10 cellular contexts compared by ENCODE assay signal in genomic region chr16:11556945-11557720, GRCh38. TPM values are rescaled to one million over a fixed set of nuclear protein-coding genes. Genes with fewer than 3 reads are reported as not detected.
DNase-seq lines count a peak whose midpoint lies in the region; FAIRE-seq and TF ChIP-seq lines count a peak whose summit lies in the region.
"Had no signal": no experiment of that assay in that cellular context is flagged by ENCODE, and none has a peak within 500 bp of the region (broad histone marks: within the 10 kb centered on the region; RNA-seq: fewer than 3 reads in every experiment).

No MANE protein-coding gene starts in this region.

- H3K4me1 Mint-ChIP-seq in Calu3 (ENCODE audit: low read depth, unreplicated experiment) (peaks cover 14% of the 10 kb centered on the region), brain (peaks cover 54% of the 10 kb centered on the region)

- no peak overlapping the region for H3K4me3 ChIP-seq in neutrophil (ENCODE audit: low read depth in 1 of 2, low read length in 1 of 2)
- no peak overlapping the region for H3K4me3 ChIP-seq in H7 (ENCODE audit: insufficient read depth, low read depth, low read length)
- H3K4me3 ChIP-seq: GM23248 had no signal

- H3K36me3 ChIP-seq in neutrophil, result peaks cover 98% of the 10 kb centered on the region
- peaks cover 11% of the 10 kb centered on the region for H3K36me3 ChIP-seq in H7 (replicated peaks; ENCODE audit: control insufficient read depth, insufficient read depth, low read length)

- peak overlapping the region; percentile 70 for H3K27ac ChIP-seq in neutrophil
- H3K27ac ChIP-seq: GM23248 had no signal

- no peaks in the 10 kb centered on the region for H3K9me3 ChIP-seq in neutrophil

- peaks cover 39 to 84% of the 10 kb centered on the region in 2 experiments for H3K4me1 ChIP-seq in neutrophil (ENCODE audit: control insufficient read depth in 1 of 2, insufficient read depth in 1 of 2, low read depth in 1 of 2, low read length in 1 of 2)

- H3K27ac Mint-ChIP-seq in Calu3 (ENCODE audit: unreplicated experiment) (peak overlapping the region; percentile 4), brain (peak overlapping the region; percentile 93 to 98 (median 98))

- intact Hi-C loops in Calu3 (cut with micrococcal nuclease; ENCODE audit: unreplicated experiment), result no loop called here

- CTCF ChIA-PET in Calu3 (lab: Charles Lee), result interaction anchor here (0.5 kb wide), 1 partner anchor 91 kb away, joined by 4 read pairs; no protein-coding TSS in a partner anchor

- no peak overlapping the region for H3K4me3 Mint-ChIP-seq in Calu3 (ENCODE audit: low read depth, unreplicated experiment)
- peak overlapping the region in 1 of 5 experiments; percentile 67 for H3K4me3 Mint-ChIP-seq in brain

- H3K9me3 Mint-ChIP-seq in Calu3 (ENCODE audit: low read depth, unreplicated experiment) (no peaks in the 10 kb centered on the region), brain (peaks cover 0 to 23% (median 12%) of the 10 kb centered on the region in 5 experiments)

- no peaks in the 10 kb centered on the region for H3K27me3 ChIP-seq in neutrophil
- no peaks in the 10 kb centered on the region for H3K27me3 ChIP-seq in H7 (ENCODE audit: control insufficient read depth, insufficient read depth, low read length)

- DNase-seq in Calu3, result no peak
- DNase-seq in M059J (ENCODE audit: low read depth), result peak; percentile 31
- no peak for DNase-seq in H7
- no peak for DNase-seq in activated gamma-delta T cell treated with Interleukin-2 at 50 U/mL for 16 hours
- no peak for DNase-seq in HTR-8/SVneo (ENCODE audit: insufficient read length, low spot score)
- DNase-seq: GM23248, NCI-H1694 had no signal

- H3K36me3 Mint-ChIP-seq in Calu3 (ENCODE audit: insufficient read depth, unreplicated experiment) (peaks cover 82% of the 10 kb centered on the region), brain (peaks cover 55% of the 10 kb centered on the region)

- no peak for FAIRE-seq in HTR-8/SVneo (lab: Jason Lieb, UNC)
- FAIRE-seq: colon had no signal

- no TSS peak for BruUV-seq in Calu3 (replicated peaks; lab: Mats Ljungman, UMichigan)

- no peaks in the 10 kb centered on the region for H3K27me3 Mint-ChIP-seq in Calu3 (ENCODE audit: unreplicated experiment)
- H3K27me3 Mint-ChIP-seq in brain, result peaks cover 5% of the 10 kb centered on the region

- TF ChIP-seq CTCF in Calu3 (IDR thresholded peaks at IDR 0.05; ENCODE audit: unreplicated experiment) (no peak), brain (conservative IDR thresholded peaks at IDR 0.05) (no peak), neutrophil (IDR thresholded peaks at IDR 0.05) (no peak)

RNA-seq across cellular contexts. Expression of gene LITAF, which starts 29.6 kb away (rescaled TPM):
- 328 and 443 TPM in 2 replicates for total RNA-seq in Calu3 (2022)
- total RNA-seq in M059J (2014; rRNA removed; shearing (Covaris generic)), result 68.6 and 95.0 TPM in 2 replicates
- 96.6 TPM for polyA plus RNA-seq in brain (ENCODE audit: insufficient read depth, low read depth, low replicate concordance)
- 71.8 and 85.6 TPM in 2 replicates for total RNA-seq in H7 (2014; rRNA removed; shearing (Covaris generic))
